Comparison of ENCODE assay signal across 18 cellular contexts in genomic region chr2:23506460-23507266, GRCh38.
A peak's percentile ranks its signal among the peaks of the same experiment; 100 is the strongest.
DNase-seq lines count a peak whose midpoint lies in the region; ATAC-seq, FAIRE-seq and TF ChIP-seq lines count a peak whose summit lies in the region.
"Had no signal": no experiment of that assay in that cellular context is flagged by ENCODE, and none has a peak within 500 bp of the region (broad histone marks: within the 10 kb centered on the region; RNA-seq: fewer than 3 reads in every experiment).

No MANE protein-coding gene starts in this region.

- no TSS peak for BruUV-seq in PC-9 (replicated peaks; lab: Mats Ljungman, UMichigan)

- CTCF ChIA-PET in PC-9 (lab: Charles Lee), result interaction anchor here (0.6 kb wide), 1 partner anchor 644 kb away, joined by 3 read pairs; no protein-coding TSS in a partner anchor

- no peak overlapping the region for H3K9ac ChIP-seq in keratinocyte (ENCODE audit: control insufficient read depth, extremely low read depth, insufficient read depth, low read length)

- no peaks in the 10 kb centered on the region for H3K79me2 ChIP-seq in keratinocyte (ENCODE audit: control insufficient read depth, insufficient read depth, low read length)
- H3K79me2 ChIP-seq in PC-9 (ENCODE audit: low read depth), result no peaks in the 10 kb centered on the region
- H3K79me2 ChIP-seq: hepatocyte had no signal

- H3K36me3 ChIP-seq in keratinocyte (ENCODE audit: control insufficient read depth in 2 of 2, extremely low read depth in 1 of 2, insufficient read depth in 2 of 2, low read length in 2 of 2) (no peaks in the 10 kb centered on the region), PC-9 (ENCODE audit: low read depth) (no peaks in the 10 kb centered on the region)
- H3K36me3 ChIP-seq: right lobe of liver had no signal

- H3K27me3 ChIP-seq in keratinocyte (ENCODE audit: control insufficient read depth, extremely low read depth, insufficient read depth, low read length) (no peaks in the 10 kb centered on the region), PC-9 (ENCODE audit: insufficient read depth, low read depth) (no peaks in the 10 kb centered on the region)
- H3K27me3 ChIP-seq: hepatocyte, right lobe of liver had no signal

- no peak overlapping the region for H3K4me3 ChIP-seq in keratinocyte (ENCODE audit: control insufficient read depth in 2 of 3, extremely low read depth in 1 of 3, insufficient read depth in 2 of 3, low read depth in 1 of 3, low read length in 3 of 3)
- no peak overlapping the region for H3K4me3 ChIP-seq in PC-9
- H3K4me3 ChIP-seq: hepatocyte, right lobe of liver had no signal

- H3K4me1 ChIP-seq in keratinocyte (ENCODE audit: control insufficient read depth, extremely low read depth, insufficient read depth, low read length) (peaks cover 13% of the 10 kb centered on the region), PC-9 (replicated peaks; ENCODE audit: insufficient read depth) (no peaks in the 10 kb centered on the region)

- H3K4me2 ChIP-seq in keratinocyte (ENCODE audit: control insufficient read depth, extremely low read depth, insufficient read depth, low read depth, low read length), result peak overlapping the region; percentile 18
- H3K4me2 ChIP-seq in PC-9, result no peak overlapping the region
- H3K4me2 ChIP-seq: hepatocyte had no signal

- H3K9me3 ChIP-seq in keratinocyte (ENCODE audit: control insufficient read depth, low read depth, low read length), result no peaks in the 10 kb centered on the region
- H3K9me3 ChIP-seq in PC-9 (ENCODE audit: insufficient read depth, low read depth), result no peaks in the 10 kb centered on the region
- H3K9me3 ChIP-seq: right lobe of liver had no signal

- no peak for ATAC-seq in GM21737 (IDR thresholded peaks at IDR 0.05; ENCODE audit: unreplicated experiment)
- ATAC-seq: PC-3 had no signal

- DNase-seq in AML-193 (lab: John Stamatoyannopoulos, UW) (peak; percentile 50 to 62), Kasumi-1 (lab: John Stamatoyannopoulos, UW) (peak; percentile 62 to 68), UCSD-AML1 (lab: John Stamatoyannopoulos, UW; ENCODE audit: unreplicated experiment) (peak; percentile 31), keratinocyte (ENCODE audit: low read depth, low spot score) (no peak), PC-9 (no peak)
- no peak for DNase-seq in stimulated activated CD4-positive, alpha-beta T cell treated with anti-CD3 and anti-CD28 coated beads, Interleukin-4, amount 100 ng/mL, for 1 hour
- DNase-seq in stimulated activated CD4-positive, alpha-beta T cell treated with anti-CD3 and anti-CD28 coated beads, Interleukin-4, amount 100 ng/mL, for 24 hours, result no peak
- DNase-seq: activated CD4-positive, alpha-beta memory T cell treated with anti-CD3 and anti-CD28 coated beads for 36 hours; central memory CD4-positive, alpha-beta T cell; effector memory CD4-positive, alpha-beta T cell; kidney; NCI-H1930; nucleus accumbens; PC-3; stimulated activated CD4-positive, alpha-beta T cell treated with anti-CD3 and anti-CD28 coated beads, Interleukin-1b, Interleukin-23, amount 100 ng/mL, for 48 hours had no signal

- FAIRE-seq in keratinocyte (lab: Jason Lieb, UNC), result no peak
- FAIRE-seq: kidney had no signal

- H2AFZ ChIP-seq in keratinocyte (ENCODE audit: control insufficient read depth, low read length) (no peak overlapping the region), PC-9 (no peak overlapping the region)
- H2AFZ ChIP-seq: hepatocyte had no signal

- H3K9me2 ChIP-seq in PC-9 (ENCODE audit: insufficient read depth), result no peaks in the 10 kb centered on the region

- no peak overlapping the region for H3K27ac ChIP-seq in keratinocyte (ENCODE audit: control insufficient read depth, insufficient read depth, low read length)
- no peak overlapping the region for H3K27ac ChIP-seq in PC-9
- H3K27ac ChIP-seq: hepatocyte had no signal

- H4K20me1 ChIP-seq in keratinocyte (ENCODE audit: control insufficient read depth, extremely low read depth, insufficient read depth, low read length), result peaks cover 9% of the 10 kb centered on the region
- no peaks in the 10 kb centered on the region for H4K20me1 ChIP-seq in PC-9 (ENCODE audit: insufficient read depth)

- H3K9me1 ChIP-seq in keratinocyte (ENCODE audit: control insufficient read depth, extremely low read depth, insufficient read depth, low read length), result no peaks in the 10 kb centered on the region

- H3F3A ChIP-seq in PC-9 (ENCODE audit: insufficient read depth, low read depth), result no peaks in the 10 kb centered on the region

- dilution Hi-C loops in keratinocyte (cut with MboI; ENCODE audit: extremely low pct_ligation_motif_present, low sequenced_read_pairs), result no loop called here

- TF ChIP-seq CTCF in keratinocyte (optimal IDR thresholded peaks at IDR 0.05 in 1 of 3, IDR thresholded peaks at IDR 0.05 in 1 of 3, conservative IDR thresholded peaks at IDR 0.05 in 1 of 3; ENCODE audit: extremely low read depth in 1 of 3, insufficient read depth in 2 of 3, low read length in 3 of 3) (no peak), PC-9 (conservative IDR thresholded peaks at IDR 0.05) (no peak)

- POLR2A ChIA-PET in PC-9 (lab: Charles Lee; ENCODE audit: unreplicated experiment), result interaction anchor here (0.7 kb wide), 1 partner anchor 177 kb away, joined by 5 read pairs; no protein-coding TSS in a partner anchor

- intact Hi-C loops in PC-9 (cut with micrococcal nuclease; ENCODE audit: unreplicated experiment), result no loop called here

Comparison
In these comparisons a context has a peak if more than half of its experiments do, and no peak if none do; other contexts are left out.
1. DNase-seq: peak in AML-193 (2 of 2), Kasumi-1 (2 of 2) and UCSD-AML1 (single experiment); none in keratinocyte (single experiment), PC-9 (0 of 2), stimulated activated CD4-positive, alpha-beta T cell treated with anti-CD3 and anti-CD28 coated beads, Interleukin-4, amount 100 ng/mL, for 1 hour (single experiment) and stimulated activated CD4-positive, alpha-beta T cell treated with anti-CD3 and anti-CD28 coated beads, Interleukin-4, amount 100 ng/mL, for 24 hours (single experiment).